In genomic region chr11:34345012-34345804, GRCh38 we compare ENCODE assay signal across 1 cellular context.
TF ChIP-seq lines count a peak whose summit lies in the region.

No MANE protein-coding gene starts in this region.

TF ChIP-seq in A549, 52 proteins besides CTCF, POLR2A, EP300 and RAD21 (continued from another document):
- no peak for TF ChIP-seq REST (IDR thresholded peaks at IDR 0.05)
- TF ChIP-seq HES2 (IDR thresholded peaks at IDR 0.05), result 0 out of 2 replicates have a peak, but pooled peaks have one; percentile 43
- no peak for TF ChIP-seq USF2 (IDR thresholded peaks at IDR 0.05)
- 0 out of 2 replicates have a peak, but pooled peaks have one; percentile 79 for TF ChIP-seq ESRRA (IDR thresholded peaks at IDR 0.05; ENCODE audit: borderline replicate concordance, low read length)
- TF ChIP-seq MAZ (IDR thresholded peaks at IDR 0.05; ENCODE audit: borderline replicate concordance, low read depth, low read length), result no peak
- TF ChIP-seq CBX8 (IDR thresholded peaks at IDR 0.05), result no peak
- TF ChIP-seq SMC3 (IDR thresholded peaks at IDR 0.05), result 0 out of 3 replicates have a peak, but pooled peaks have one; percentile 25
- TF ChIP-seq E2F6 (IDR thresholded peaks at IDR 0.05; ENCODE audit: borderline replicate concordance, low read depth), result no peak
- no peak for TF ChIP-seq ZNF302 (CRISPR knock-in tag; IDR thresholded peaks at IDR 0.05)
- no peak for TF ChIP-seq KDM5A (IDR thresholded peaks at IDR 0.05)
- no peak for TF ChIP-seq HOXB5 (CRISPR knock-in tag; IDR thresholded peaks at IDR 0.05)
- no peak for TF ChIP-seq ZFP36 (IDR thresholded peaks at IDR 0.05; ENCODE audit: borderline replicate concordance, partially characterized antibody)
